In genomic region chr17:36001862-36002603, GRCh38 we compare ENCODE assay signal across 23 cellular contexts. TPM values are rescaled to one million over a fixed set of nuclear protein-coding genes. Genes with fewer than 3 reads are reported as not detected.
DNase-seq lines count a peak whose midpoint lies in the region; ATAC-seq and TF ChIP-seq lines count a peak whose summit lies in the region.
"Had no signal": no experiment of that assay in that cellular context is flagged by ENCODE, and none has a peak within 500 bp of the region (broad histone marks: within the 10 kb centered on the region; RNA-seq: fewer than 3 reads in every experiment).

No MANE protein-coding gene starts in this region.

- DNase-seq in NCI-H2107 treated with DMSO at 0.1 percent for 48 hours (lab: John Stamatoyannopoulos, UW; ENCODE audit: unreplicated experiment) (peak; percentile 12), NCI-H2107 (lab: John Stamatoyannopoulos, UW) (no peak), body of pancreas (peak; percentile 66 to 84 (median 82)), ureter (ENCODE audit: low spot score) (peak; percentile 56), GM13977 (ENCODE audit: low spot score) (no peak)
- DNase-seq in activated CD4-positive, alpha-beta T cell treated with anti-CD3 and anti-CD28 coated beads for 36 hours: no peak
- DNase-seq: activated CD4-positive, alpha-beta T cell treated with anti-CD3 and anti-CD28 coated beads, Interleukin-2, amount 50 U/mL, for 1 hour; activated T-cell treated with anti-CD3 and anti-CD28 coated beads for 4 hours; CD4-positive, alpha-beta memory T cell; endodermal cell; H7; IMR-90; NCI-H510A; nucleus accumbens; PC-3 had no signal

- TF ChIP-seq POLR2A in body of pancreas (IDR thresholded peaks at IDR 0.05): no peak

- intact Hi-C loops in body of pancreas (cut with DNase I): no loop called here
- intact Hi-C loops in activated CD4-positive, alpha-beta T cell treated with anti-CD3 and anti-CD28 coated beads for 36 hours (cut with DNase I, micrococcal nuclease): no loop called here

- in situ Hi-C loops in GM13977 (cut with MboI; ENCODE audit: low pct_unique_long_range_greater_than_20kb, low sequenced_read_pairs, unreplicated experiment): no loop called here

- CTCF ChIA-PET in activated CD4-positive, alpha-beta T cell treated with anti-CD3 and anti-CD28 coated beads for 36 hours (lab: Charles Lee): no interaction called here

- no peak overlapping the region for H3K4me3 Mint-ChIP-seq in activated CD4-positive, alpha-beta T cell treated with anti-CD3 and anti-CD28 coated beads for 36 hours
- H3K4me3 Mint-ChIP-seq: activated naive CD8-positive, alpha-beta T cell; CD4-positive, alpha-beta memory T cell; endodermal cell; stimulated activated memory B cell treated with anti-CD40 and anti-IgM and Interleukin-4, amounts not matched to agents 10 μg/mL and 1 μg/mL and 100 μg/mL, for 72 hours had no signal

- H3K27ac ChIP-seq in body of pancreas (no peak overlapping the region), mucosa of rectum (ENCODE audit: low read depth in 2 of 2, low read length in 2 of 2) (peak overlapping the region; percentile 85 to 91)
- H3K27ac ChIP-seq: breast epithelium, skin epidermis had no signal

- H3K9me3 ChIP-seq in body of pancreas (no peaks in the 10 kb centered on the region), mucosa of rectum (ENCODE audit: control insufficient read depth in 2 of 2, low read length in 2 of 2) (no peaks in the 10 kb centered on the region)
- H3K9me3 ChIP-seq: breast epithelium had no signal

- ATAC-seq in body of pancreas (peak; percentile 68), HG03439 (IDR thresholded peaks at IDR 0.05; ENCODE audit: unreplicated experiment) (no peak)
- ATAC-seq in activated CD4-positive, alpha-beta T cell treated with anti-CD3 and anti-CD28 coated beads for 36 hours: no peak
- ATAC-seq: PC-3, SK-N-SH treated with all-trans-retinoic acid at 6 μM for 48 hours had no signal

- no peaks in the 10 kb centered on the region for H3K36me3 ChIP-seq in body of pancreas (replicated peaks in 1 of 2; ENCODE audit: insufficient read depth in 1 of 2, low read depth in 2 of 2)
- peaks cover 12% of the 10 kb centered on the region in 2 donors for H3K36me3 ChIP-seq in mucosa of rectum (ENCODE audit: control insufficient read depth in 2 of 2, insufficient read depth in 2 of 2, low read length in 2 of 2)
- H3K36me3 ChIP-seq: breast epithelium had no signal

- 51 to 52% methylated on average over 6 of the region's 6 CpGs for WGBS in body of pancreas, 2 donors

- H3K4me1 Mint-ChIP-seq in activated CD4-positive, alpha-beta T cell treated with anti-CD3 and anti-CD28 coated beads for 36 hours: peaks cover 3% of the 10 kb centered on the region

- H3K36me3 Mint-ChIP-seq in activated CD4-positive, alpha-beta T cell treated with anti-CD3 and anti-CD28 coated beads for 36 hours (ENCODE audit: low read depth): no peaks in the 10 kb centered on the region
- H3K36me3 Mint-ChIP-seq: activated naive CD8-positive, alpha-beta T cell; CD4-positive, alpha-beta memory T cell; stimulated activated memory B cell treated with anti-CD40 and anti-IgM and Interleukin-4, amounts not matched to agents 10 μg/mL and 1 μg/mL and 100 μg/mL, for 72 hours had no signal

- no peaks in the 10 kb centered on the region for H3K27me3 ChIP-seq in body of pancreas
- no peaks in the 10 kb centered on the region for H3K27me3 ChIP-seq in mucosa of rectum (ENCODE audit: control insufficient read depth in 2 of 2, insufficient read depth in 2 of 2, low read length in 2 of 2)
- H3K27me3 ChIP-seq: breast epithelium had no signal

- TF ChIP-seq CTCF in body of pancreas (IDR thresholded peaks at IDR 0.05) (no peak), GM13977 (IDR thresholded peaks at IDR 0.05; ENCODE audit: extremely low read depth, insufficient read depth, missing control alignments) (no peak)

- no peaks in the 10 kb centered on the region for H3K9me3 Mint-ChIP-seq in activated CD4-positive, alpha-beta T cell treated with anti-CD3 and anti-CD28 coated beads for 36 hours (ENCODE audit: low read depth)
- H3K9me3 Mint-ChIP-seq: stimulated activated memory B cell treated with anti-CD40 and anti-IgM and Interleukin-4, amounts not matched to agents 10 μg/mL and 1 μg/mL and 100 μg/mL, for 72 hours had no signal

- H3K4me3 ChIP-seq in body of pancreas: no peak overlapping the region
- peak overlapping the region; percentile 81 to 86 for H3K4me3 ChIP-seq in mucosa of rectum (ENCODE audit: low read length in 2 of 2)
- H3K4me3 ChIP-seq: breast epithelium, skin epidermis had no signal

- POLR2A ChIA-PET in activated CD4-positive, alpha-beta T cell treated with anti-CD3 and anti-CD28 coated beads for 36 hours (lab: Charles Lee): no interaction called here

- H3K27ac Mint-ChIP-seq in activated CD4-positive, alpha-beta T cell treated with anti-CD3 and anti-CD28 coated beads for 36 hours: no peak overlapping the region
- H3K27ac Mint-ChIP-seq: activated naive CD8-positive, alpha-beta T cell; CD4-positive, alpha-beta memory T cell; endodermal cell; stimulated activated memory B cell treated with anti-CD40 and anti-IgM and Interleukin-4, amounts not matched to agents 10 μg/mL and 1 μg/mL and 100 μg/mL, for 72 hours had no signal

- peaks cover 2% of the 10 kb centered on the region for H3K27me3 Mint-ChIP-seq in activated CD4-positive, alpha-beta T cell treated with anti-CD3 and anti-CD28 coated beads for 36 hours
- H3K27me3 Mint-ChIP-seq: activated naive CD8-positive, alpha-beta T cell had no signal

- H3K4me1 ChIP-seq in body of pancreas: peaks cover 11% of the 10 kb centered on the region
- H3K4me1 ChIP-seq in mucosa of rectum (ENCODE audit: control insufficient read depth in 2 of 2, insufficient read depth in 2 of 2, low read length in 2 of 2): peaks cover 9 to 23% of the 10 kb centered on the region in 2 donors
- H3K4me1 ChIP-seq: breast epithelium had no signal

- H3K9ac ChIP-seq in mucosa of rectum (ENCODE audit: low read depth in 1 of 2, low read length in 2 of 2): peak overlapping the region; percentile 55 to 66

RNA-seq across cellular contexts. Expression of gene CCL15, which starts 0.7 kb away (rescaled TPM):
- total RNA-seq in body of pancreas: 1 to 10 TPM in 1 of 2 donors, not detected in 1; 1.0 TPM
- total RNA-seq in ureter: 37.7 TPM
- not detected for total RNA-seq in activated CD4-positive, alpha-beta T cell treated with anti-CD3 and anti-CD28 coated beads for 36 hours
- total RNA-seq: breast epithelium; CD4-positive, alpha-beta memory T cell; endodermal cell; H7; IMR-90; PC-3 had no signal

RNA-seq across cellular contexts. Expression of gene CCL14, which starts 15.5 kb away (rescaled TPM):
- total RNA-seq in body of pancreas (1 to 10 TPM; 6.0 to 9.9 TPM), ureter (46.9 TPM)
- total RNA-seq in activated CD4-positive, alpha-beta T cell treated with anti-CD3 and anti-CD28 coated beads for 36 hours: not detected
- total RNA-seq: CD4-positive, alpha-beta memory T cell; endodermal cell; H7; IMR-90; PC-3 had no signal

RNA-seq across cellular contexts. Expression of gene CCL23, which starts 15.7 kb away (rescaled TPM):
- 1 to 10 TPM in 1 of 2 donors, not detected in 1; 2.6 TPM for total RNA-seq in body of pancreas
- total RNA-seq in ureter: 6.3 TPM
- total RNA-seq in activated CD4-positive, alpha-beta T cell treated with anti-CD3 and anti-CD28 coated beads for 36 hours: not detected
- total RNA-seq: CD4-positive, alpha-beta memory T cell; endodermal cell; H7; IMR-90; PC-3 had no signal

RNA-seq across cellular contexts. Expression of gene CCL16, which starts 20.7 kb away (rescaled TPM):
- total RNA-seq in body of pancreas: under 1 TPM in 1 of 2 donors, not detected in 1; 0.78 TPM
- total RNA-seq in ureter: 1.6 TPM
- not detected for total RNA-seq in activated CD4-positive, alpha-beta T cell treated with anti-CD3 and anti-CD28 coated beads for 36 hours
- total RNA-seq: CD4-positive, alpha-beta memory T cell; endodermal cell; H7; IMR-90; PC-3 had no signal

RNA-seq across cellular contexts. Expression of gene LYZL6, which starts 58.5 kb away (rescaled TPM):
- not detected for total RNA-seq in body of pancreas
- not detected for total RNA-seq in ureter
- total RNA-seq in activated CD4-positive, alpha-beta T cell treated with anti-CD3 and anti-CD28 coated beads for 36 hours: not detected
- total RNA-seq: breast epithelium; CD4-positive, alpha-beta memory T cell; endodermal cell; H7; IMR-90; PC-3; urinary bladder had no signal

Comparison
In these comparisons a context has a peak if more than half of its experiments do, and no peak if none do; other contexts are left out.
1. DNase-seq: peak in NCI-H2107 treated with DMSO at 0.1 percent for 48 hours (single experiment), body of pancreas (4 of 4) and ureter (single experiment); none in NCI-H2107 (single experiment), activated CD4-positive, alpha-beta T cell treated with anti-CD3 and anti-CD28 coated beads for 36 hours (single experiment) and GM13977 (single experiment).
2. H3K27ac ChIP-seq: peak in mucosa of rectum (2 of 2); none in body of pancreas (0 of 4).
3. H3K4me3 ChIP-seq: peak in mucosa of rectum (2 of 2); none in body of pancreas (0 of 2).
4. RNA of gene CCL15, which starts 0.7 kb away (total RNA-seq): 37.7 TPM in ureter (single experiment); 1.0 TPM in body of pancreas and not detected in activated CD4-positive, alpha-beta T cell treated with anti-CD3 and anti-CD28 coated beads for 36 hours; every median in the first group is over 10 times any median in the second.
5. RNA of gene CCL14, which starts 15.5 kb away (total RNA-seq): 46.9 TPM in ureter (single experiment) and 6.0 to 9.9 TPM in body of pancreas; not detected in activated CD4-positive, alpha-beta T cell treated with anti-CD3 and anti-CD28 coated beads for 36 hours; every median in the first group is over 4 times any median in the second.